Comparison of ENCODE assay signal across 34 cellular contexts in the genomic region with DNA sequence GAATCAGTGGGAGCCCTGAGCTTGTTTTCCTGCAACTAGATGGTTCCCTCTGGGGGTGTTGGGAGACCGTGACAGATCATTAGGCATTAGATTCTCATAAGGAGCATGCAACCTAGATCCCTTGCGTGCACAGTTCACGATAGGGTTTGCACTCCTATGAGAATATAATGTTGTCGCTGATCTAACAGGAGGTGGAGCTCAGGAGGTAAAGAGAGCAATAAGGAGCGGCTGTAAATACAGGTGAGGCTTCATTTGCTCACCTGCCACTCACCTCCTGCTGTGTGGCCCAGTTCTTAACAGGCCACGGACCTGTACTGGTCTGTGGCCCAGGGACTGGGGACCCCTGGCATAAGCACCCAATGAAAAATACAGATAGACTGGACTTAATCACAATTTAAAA. TPM values are rescaled to one million over a fixed set of nuclear protein-coding genes. Genes with fewer than 3 reads are reported as not detected.
"Had no signal": no experiment of that assay in that cellular context is flagged by ENCODE, and none has a peak within 500 bp of the region (broad histone marks: within the 10 kb centered on the region; RNA-seq: fewer than 3 reads in every experiment).

No MANE protein-coding gene starts in this region.

- DNase-seq: activated CD4-positive, alpha-beta memory T cell treated with anti-CD3 and anti-CD28 coated beads for 36 hours; activated CD4-positive, alpha-beta T cell treated with anti-CD3 and anti-CD28 coated beads for 36 hours; activated CD4-positive, alpha-beta T cell treated with anti-CD3 and anti-CD28 coated beads, Interleukin-2, amount 10 ng/mL, durations not matched to agents 24 days and 14 days; activated CD4-positive, CD25-positive, alpha-beta regulatory T cell; activated CD4-positive, CD25-positive, alpha-beta regulatory T cell treated with anti-CD3 and anti-CD28 coated beads, Interleukin-2, amount 50 U/mL, for 72 hours; activated CD8-positive, alpha-beta memory T cell treated with anti-CD3 and anti-CD28 coated beads, Interleukin-2, amount 10 ng/mL, durations not matched to agents 7 days and 5 days; activated CD8-positive, alpha-beta memory T cell treated with anti-CD3 and anti-CD28 coated beads, Interleukin-2, amount 50 U/mL, for 4 hours; activated CD8-positive, alpha-beta T cell treated with anti-CD3 and anti-CD28 coated beads, Interleukin-2, amount 10 ng/mL, durations not matched to agents 7 days and 5 days; activated effector memory CD4-positive, alpha-beta T cell treated with Interleukin-2 at 50 U/mL for 16 hours; activated gamma-delta T cell treated with Interleukin-2 at 50 U/mL for 16 hours; activated naive CD4-positive, alpha-beta T cell treated with anti-CD3 and anti-CD28 coated beads, Interleukin-2, amount 50 U/mL, for 16 hours; activated naive CD4-positive, alpha-beta T cell treated with Interleukin-2 at 50 U/mL for 16 hours; activated T-cell treated with anti-CD3 and anti-CD28 coated beads, Interleukin-2, amount 50 U/mL, for 1 hour; activated T-cell treated with anti-CD3 and anti-CD28 coated beads, Interleukin-2, amount 50 U/mL, for 48 hours; amniotic stem cell; anterior cingulate cortex; brain microvascular endothelial cell; dorsolateral prefrontal cortex; effector memory CD4-positive, alpha-beta T cell; endodermal cell; foreskin keratinocyte; gastrocnemius medialis; glutamatergic neuron; heart left ventricle; T-helper 1 cell; T-helper 17 cell; T1000 had no signal

- H3K4me1 ChIP-seq: foreskin keratinocyte, gastrocnemius medialis, heart left ventricle had no signal

- H3K36me3 ChIP-seq: brain microvascular endothelial cell, gastrocnemius medialis, heart left ventricle had no signal

- H3K27me3 ChIP-seq: brain microvascular endothelial cell, dorsolateral prefrontal cortex, gastrocnemius medialis had no signal

- H3K27ac ChIP-seq: brain microvascular endothelial cell, coronary artery, dorsolateral prefrontal cortex, foreskin keratinocyte, gastrocnemius medialis, heart left ventricle had no signal

- FAIRE-seq: astrocyte, bronchial epithelial cell had no signal

- ATAC-seq: activated CD4-positive, alpha-beta T cell treated with anti-CD3 and anti-CD28 coated beads for 36 hours; activated CD8-positive, alpha-beta memory T cell treated with anti-CD3 and anti-CD28 coated beads, Interleukin-2, amount 10 ng/mL, durations not matched to agents 7 days and 5 days; activated CD8-positive, alpha-beta T cell treated with anti-CD3 and anti-CD28 coated beads, Interleukin-2, amount 10 ng/mL, durations not matched to agents 7 days and 5 days; esophagus mucosa; foreskin keratinocyte; gastrocnemius medialis; heart left ventricle; T-helper 17 cell had no signal

- H3K9me3 ChIP-seq: gastrocnemius medialis, heart left ventricle had no signal

- H3K4me3 ChIP-seq: coronary artery, dorsolateral prefrontal cortex, gastrocnemius medialis, heart left ventricle had no signal

RNA-seq across cellular contexts. Expression of gene SLC26A3, which starts 10.7 kb away (rescaled TPM):
- total RNA-seq: activated CD4-positive, alpha-beta memory T cell treated with anti-CD3 and anti-CD28 coated beads for 36 hours; activated CD4-positive, alpha-beta T cell treated with anti-CD3 and anti-CD28 coated beads for 36 hours; activated CD4-positive, alpha-beta T cell treated with anti-CD3 and anti-CD28 coated beads, Interleukin-2, amount 10 ng/mL, durations not matched to agents 24 days and 14 days; activated CD8-positive, alpha-beta memory T cell treated with anti-CD3 and anti-CD28 coated beads for 36 hours; activated CD8-positive, alpha-beta memory T cell treated with anti-CD3 and anti-CD28 coated beads, Interleukin-2, amount 10 ng/mL, durations not matched to agents 7 days and 5 days; activated CD8-positive, alpha-beta T cell treated with anti-CD3 and anti-CD28 coated beads, Interleukin-2, amount 10 ng/mL, durations not matched to agents 7 days and 5 days; astrocyte; bronchial epithelial cell; cardiac septum; dorsolateral prefrontal cortex; endodermal cell; epithelial cell of proximal tubule; foreskin keratinocyte; T-helper 17 cell had no signal
